In the genomic region with DNA sequence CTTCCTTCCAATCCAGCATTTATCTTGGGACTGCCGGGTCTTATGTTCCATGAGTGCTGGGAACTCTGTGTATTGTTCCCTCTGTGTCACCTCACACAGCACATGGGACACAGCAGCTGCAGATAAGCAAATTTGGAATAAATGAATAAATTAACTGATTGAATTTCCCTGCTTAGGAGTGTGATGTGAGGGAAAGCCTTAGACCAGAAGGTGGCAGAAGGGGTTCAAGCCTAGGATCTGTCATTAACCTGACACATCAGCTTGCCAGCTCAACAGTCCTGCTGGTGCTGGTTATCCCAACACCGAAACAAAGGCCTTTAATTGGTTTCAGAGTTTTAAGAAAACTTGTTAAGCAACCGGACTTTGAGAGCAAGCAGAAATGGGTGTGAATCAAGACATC, we compare ENCODE assay signal across 13 cellular contexts.
DNase-seq lines count a peak whose midpoint lies in the region; ATAC-seq and TF ChIP-seq lines count a peak whose summit lies in the region.
"Had no signal": no experiment of that assay in that cellular context is flagged by ENCODE, and none has a peak within 500 bp of the region (broad histone marks: within the 10 kb centered on the region; RNA-seq: fewer than 3 reads in every experiment).

No MANE protein-coding gene starts in this region.

- no peak overlapping the region for H3K4me3 Mint-ChIP-seq in glutamatergic neuron (ENCODE audit: unreplicated experiment)
- H3K4me3 Mint-ChIP-seq in progenitor cell of endocrine pancreas (ENCODE audit: low read depth) = no peak overlapping the region

- H3K9me3 Mint-ChIP-seq in glutamatergic neuron (ENCODE audit: unreplicated experiment) = no peaks in the 10 kb centered on the region
- no peaks in the 10 kb centered on the region for H3K9me3 Mint-ChIP-seq in progenitor cell of endocrine pancreas (ENCODE audit: low read depth)

- no peaks in the 10 kb centered on the region for H3K27me3 ChIP-seq in colonic mucosa

- no peaks in the 10 kb centered on the region for H3K4me1 ChIP-seq in colonic mucosa

- no peak for TF ChIP-seq CTCF in glutamatergic neuron (IDR thresholded peaks at IDR 0.05; ENCODE audit: partially characterized antibody, unreplicated experiment)
- TF ChIP-seq CTCF in progenitor cell of endocrine pancreas (IDR thresholded peaks at IDR 0.05; ENCODE audit: unreplicated experiment) = peak; percentile 25
- no peak for TF ChIP-seq CTCF in GM20000 (IDR thresholded peaks at IDR 0.05; ENCODE audit: extremely low read depth, missing control alignments)
- TF ChIP-seq CTCF in colonic mucosa (IDR thresholded peaks at IDR 0.05) = no peak

- no peak overlapping the region for H3K4me3 ChIP-seq in colonic mucosa
- H3K4me3 ChIP-seq: mucosa of descending colon had no signal

- no peak overlapping the region for H3K27ac ChIP-seq in colonic mucosa

- no peak for ATAC-seq in HG03039 (IDR thresholded peaks at IDR 0.05; ENCODE audit: unreplicated experiment)
- ATAC-seq: mucosa of descending colon had no signal

- H3K9me3 ChIP-seq in colonic mucosa = no peaks in the 10 kb centered on the region
- H3K9me3 ChIP-seq: mucosa of descending colon had no signal

- no peaks in the 10 kb centered on the region for H3K36me3 ChIP-seq in colonic mucosa

- H3K27me3 Mint-ChIP-seq in glutamatergic neuron (ENCODE audit: unreplicated experiment) = no peaks in the 10 kb centered on the region
- H3K27me3 Mint-ChIP-seq in progenitor cell of endocrine pancreas = no peaks in the 10 kb centered on the region

- H3K36me3 Mint-ChIP-seq in glutamatergic neuron (ENCODE audit: unreplicated experiment) = no peaks in the 10 kb centered on the region
- H3K36me3 Mint-ChIP-seq in progenitor cell of endocrine pancreas (ENCODE audit: insufficient read depth) = no peaks in the 10 kb centered on the region

- DNase-seq in NCI-H1105 treated with DMSO at 0.1 percent for 48 hours (lab: John Stamatoyannopoulos, UW) = peak; percentile 3
- DNase-seq in NCI-H1105 (lab: John Stamatoyannopoulos, UW) = no peak
- DNase-seq in OCI-M1 (lab: John Stamatoyannopoulos, UW) = peak; percentile 46
- DNase-seq in glutamatergic neuron = no peak
- DNase-seq in progenitor cell of endocrine pancreas (ENCODE audit: low spot score, unreplicated experiment) = no peak
- DNase-seq in GM20000 (ENCODE audit: low spot score) = no peak
- no peak for DNase-seq in colonic mucosa
- DNase-seq: 8988T; activated CD8-positive, alpha-beta memory T cell treated with anti-CD3 and anti-CD28 coated beads, Interleukin-2, amount 50 U/mL, for 48 hours; DMS79 treated with DMSO at 0.1 percent for 48 hours; effector CD8-positive, alpha-beta T cell; mucosa of descending colon had no signal

- intact Hi-C loops in colonic mucosa (cut with DNase I) = no loop called here

- peaks cover 11% of the 10 kb centered on the region for H3K4me1 Mint-ChIP-seq in glutamatergic neuron (ENCODE audit: low read depth, unreplicated experiment)
- H3K4me1 Mint-ChIP-seq in progenitor cell of endocrine pancreas (ENCODE audit: low read depth) = peaks cover 11% of the 10 kb centered on the region

- H3K9ac ChIP-seq in colonic mucosa (ENCODE audit: low read depth in 2 of 2, low read length in 2 of 2) = no peak overlapping the region

- peak overlapping the region; percentile 82 for H3K27ac Mint-ChIP-seq in glutamatergic neuron (ENCODE audit: unreplicated experiment)
- H3K27ac Mint-ChIP-seq in progenitor cell of endocrine pancreas = no peak overlapping the region

Comparison
In these comparisons a context has a peak if more than half of its experiments do, and no peak if none do; other contexts are left out.
1. DNase-seq: peak in NCI-H1105 treated with DMSO at 0.1 percent for 48 hours (single experiment) and OCI-M1 (single experiment); none in NCI-H1105 (single experiment), glutamatergic neuron (single experiment), progenitor cell of endocrine pancreas (single experiment), GM20000 (single experiment) and colonic mucosa (single experiment).